Comparison of ENCODE assay signal across 12 cellular contexts in genomic region chr19:5926641-5927438, GRCh38. TPM values are rescaled to one million over a fixed set of nuclear protein-coding genes. Genes with fewer than 3 reads are reported as not detected.
DNase-seq lines count a peak whose midpoint lies in the region; ATAC-seq and TF ChIP-seq lines count a peak whose summit lies in the region.
"Had no signal": no experiment of that assay in that cellular context is flagged by ENCODE, and none has a peak within 500 bp of the region (broad histone marks: within the 10 kb centered on the region; RNA-seq: fewer than 3 reads in every experiment).

No MANE protein-coding gene starts in this region.

- in situ Hi-C loops in brain microvascular endothelial cell (cut with HindIII; ENCODE audit: low pct_ligation_motif_present, low sequenced_read_pairs), result no loop called here

- ATAC-seq in right cardiac atrium (peak; percentile 78 to 81), GM21367 (IDR thresholded peaks at IDR 0.05; ENCODE audit: unreplicated experiment) (no peak)

- POLR2A ChIA-PET in BJ (lab: Charles Lee), result interaction anchor here (0.6 kb wide), 1 partner anchor 9 kb away, joined by 3 read pairs; no protein-coding TSS in a partner anchor

- H3K27me3 ChIP-seq in BJ (ENCODE audit: control insufficient read depth, insufficient read depth, low read length), result no peaks in the 10 kb centered on the region
- H3K27me3 ChIP-seq in brain microvascular endothelial cell (replicated peaks), result no peaks in the 10 kb centered on the region
- H3K27me3 ChIP-seq in right cardiac atrium (ENCODE audit: control insufficient read depth, insufficient read depth), result no peaks in the 10 kb centered on the region
- H3K27me3 ChIP-seq in sigmoid colon, result no peaks in the 10 kb centered on the region

- no peak overlapping the region for H3K4me3 ChIP-seq in BJ (ENCODE audit: low read depth, low read length)
- H3K4me3 ChIP-seq in brain microvascular endothelial cell (ENCODE audit: low read depth, low read length), result no peak overlapping the region
- no peak overlapping the region for H3K4me3 ChIP-seq in right cardiac atrium (ENCODE audit: low read length)
- no peak overlapping the region for H3K4me3 ChIP-seq in sigmoid colon

- DNase-seq in BJ (ENCODE audit: low read depth), result peak; percentile 96
- DNase-seq in brain microvascular endothelial cell, result peak; percentile 20
- DNase-seq in right cardiac atrium, result peak; percentile 69 to 82 (median 79)
- peak; percentile 90 for DNase-seq in sigmoid colon
- no peak for DNase-seq in OCI-M2 (lab: John Stamatoyannopoulos, UW; ENCODE audit: unreplicated experiment)
- DNase-seq in Ammon's horn (ENCODE audit: low spot score), result no peak
- DNase-seq in AML-193 (lab: John Stamatoyannopoulos, UW), result no peak
- DNase-seq: CD4-positive, alpha-beta memory T cell had no signal

- intact Hi-C loops in right cardiac atrium (cut with DNase I) (no loop called here), sigmoid colon (cut with DNase I) (no loop called here)

- no peak for TF ChIP-seq CTCF in BJ (IDR thresholded peaks at IDR 0.05; ENCODE audit: insufficient read depth, low read depth, low read length)
- TF ChIP-seq CTCF in brain microvascular endothelial cell (IDR thresholded peaks at IDR 0.05; ENCODE audit: low read depth, low read length, missing control alignments), result no peak
- TF ChIP-seq CTCF in sigmoid colon (IDR thresholded peaks at IDR 0.05), result no peak

- no peak for TF ChIP-seq EP300 in sigmoid colon (IDR thresholded peaks at IDR 0.05)

- 31% methylated on average over 14 of the region's 14 CpGs for WGBS in right cardiac atrium
- 79 to 85% methylated on average over 14 of the region's 14 CpGs for WGBS in sigmoid colon, 2 donors

- no peak for TF ChIP-seq POLR2A in sigmoid colon (IDR thresholded peaks at IDR 0.05)

- CTCF ChIA-PET in BJ (lab: Yijun Ruan, JAX), result interaction anchor here (1.1 to 2.6 kb wide), 5 partner anchors 8 to 123 kb away, joined by 3 to 11 read pairs (median 3); partner anchors contain the start of gene NRTN

- H3K4me1 ChIP-seq in right cardiac atrium (ENCODE audit: control insufficient read depth, insufficient read depth, low read length) (peaks cover 4% of the 10 kb centered on the region), sigmoid colon (peaks cover under 1 to 60% (median 38%) of the 10 kb centered on the region in 4 donors)

- H3K36me3 ChIP-seq in BJ (ENCODE audit: control insufficient read depth, insufficient read depth, low read length) (peaks cover 45% of the 10 kb centered on the region), brain microvascular endothelial cell (replicated peaks) (peaks cover 86% of the 10 kb centered on the region), sigmoid colon (peaks cover 44 to 92% (median 53%) of the 10 kb centered on the region in 4 donors)

- H3K9me3 ChIP-seq in right cardiac atrium (ENCODE audit: control insufficient read depth, low read length) (no peaks in the 10 kb centered on the region), sigmoid colon (no peaks in the 10 kb centered on the region)

- H3K27ac ChIP-seq in brain microvascular endothelial cell (no peak overlapping the region), right cardiac atrium (ENCODE audit: low read length) (peak overlapping the region; percentile 68), sigmoid colon (peak overlapping the region; percentile 74 to 85 (median 80))

RNA-seq across cellular contexts. Expression of gene CAPS, which starts 12.8 kb away (rescaled TPM):
- polyA plus RNA-seq in BJ (2011; rRNA removed) (4.3 and 5.6 TPM in 2 replicates), right cardiac atrium (7.1 TPM), sigmoid colon (10 to 100 TPM in 1 of 3 donors, 1 to 10 TPM in 2; 3.6 to 13.7 (median 3.7) TPM)
- polyA minus RNA-seq in BJ (2011; rRNA and poly(A)+ RNA removed), result 1.1 and 1.9 TPM in 2 replicates
- total RNA-seq in right cardiac atrium (10 to 100 TPM in 2 of 4 donors, 1 to 10 TPM in 2; 8.9 to 14.2 (median 9.9) TPM), sigmoid colon (10 to 100 TPM in 2 of 4 donors, 1 to 10 TPM in 2; 4.9 to 18.6 (median 9.7) TPM)

RNA-seq across cellular contexts. Expression of gene VMAC, which starts 22.2 kb away (rescaled TPM):
- 3.3 and 4.2 TPM in 2 replicates for polyA plus RNA-seq in BJ (2011; rRNA removed)
- polyA minus RNA-seq in BJ (2011; rRNA and poly(A)+ RNA removed), result 1.4 and 1.6 TPM in 2 replicates
- 1 to 10 TPM; 1.9 to 5.8 (median 3.8) TPM for total RNA-seq in right cardiac atrium
- polyA plus RNA-seq in right cardiac atrium, result 3.6 TPM
- total RNA-seq in sigmoid colon, result 10 to 100 TPM in 1 of 4 donors, 1 to 10 TPM in 3; 6.1 to 14.4 (median 8.1) TPM
- 1 to 10 TPM; 1.6 to 6.4 (median 2.4) TPM for polyA plus RNA-seq in sigmoid colon

RNA-seq across cellular contexts. Expression of gene NDUFA11, which starts 23.2 kb away (rescaled TPM):
- polyA plus RNA-seq in BJ (2011; rRNA removed), result 242 and 351 TPM in 2 replicates
- polyA minus RNA-seq in BJ (2011; rRNA and poly(A)+ RNA removed), result 25.9 and 41.6 TPM in 2 replicates
- total RNA-seq in right cardiac atrium, result 100 to 1,000 TPM; 515 to 756 (median 624) TPM
- polyA plus RNA-seq in right cardiac atrium, result 1,214 TPM
- total RNA-seq in sigmoid colon, result 100 to 1,000 TPM; 242 to 447 (median 353) TPM
- 100 to 1,000 TPM; 363 to 450 (median 395) TPM for polyA plus RNA-seq in sigmoid colon

RNA-seq across cellular contexts. Expression of gene RANBP3, which starts 51.1 kb away (rescaled TPM):
- polyA plus RNA-seq in BJ (2011; rRNA removed) (54.2 and 68.6 TPM in 2 replicates), right cardiac atrium (49.6 TPM), sigmoid colon (10 to 100 TPM; 27.0 to 47.5 (median 27.6) TPM)
- polyA minus RNA-seq in BJ (2011; rRNA and poly(A)+ RNA removed), result 58.5 and 63.4 TPM in 2 replicates
- total RNA-seq in right cardiac atrium (10 to 100 TPM; 54.8 to 73.8 (median 67.7) TPM), sigmoid colon (10 to 100 TPM; 63.1 to 86.4 (median 82.7) TPM)

RNA-seq across cellular contexts. Expression of gene FUT5, which starts 56.5 kb away (rescaled TPM):
- polyA plus RNA-seq in BJ (2011; rRNA removed) (not detected in 2 replicates), right cardiac atrium (not detected), sigmoid colon (not detected)
- not detected in 2 replicates for polyA minus RNA-seq in BJ (2011; rRNA and poly(A)+ RNA removed)
- total RNA-seq in right cardiac atrium (not detected), sigmoid colon (not detected)
- total RNA-seq: glomerular endothelial cell, neural crest cell, SK-MEL-5 had no signal
- polyA plus RNA-seq: CD4-positive, alpha-beta memory T cell had no signal

Comparison
In these comparisons a context has a peak if more than half of its experiments do, and no peak if none do; other contexts are left out.
1. DNase-seq: peak in BJ (single experiment), brain microvascular endothelial cell (single experiment), right cardiac atrium (3 of 3) and sigmoid colon (single experiment); none in OCI-M2 (single experiment), Ammon's horn (single experiment) and AML-193 (0 of 2).